In the genomic region with DNA sequence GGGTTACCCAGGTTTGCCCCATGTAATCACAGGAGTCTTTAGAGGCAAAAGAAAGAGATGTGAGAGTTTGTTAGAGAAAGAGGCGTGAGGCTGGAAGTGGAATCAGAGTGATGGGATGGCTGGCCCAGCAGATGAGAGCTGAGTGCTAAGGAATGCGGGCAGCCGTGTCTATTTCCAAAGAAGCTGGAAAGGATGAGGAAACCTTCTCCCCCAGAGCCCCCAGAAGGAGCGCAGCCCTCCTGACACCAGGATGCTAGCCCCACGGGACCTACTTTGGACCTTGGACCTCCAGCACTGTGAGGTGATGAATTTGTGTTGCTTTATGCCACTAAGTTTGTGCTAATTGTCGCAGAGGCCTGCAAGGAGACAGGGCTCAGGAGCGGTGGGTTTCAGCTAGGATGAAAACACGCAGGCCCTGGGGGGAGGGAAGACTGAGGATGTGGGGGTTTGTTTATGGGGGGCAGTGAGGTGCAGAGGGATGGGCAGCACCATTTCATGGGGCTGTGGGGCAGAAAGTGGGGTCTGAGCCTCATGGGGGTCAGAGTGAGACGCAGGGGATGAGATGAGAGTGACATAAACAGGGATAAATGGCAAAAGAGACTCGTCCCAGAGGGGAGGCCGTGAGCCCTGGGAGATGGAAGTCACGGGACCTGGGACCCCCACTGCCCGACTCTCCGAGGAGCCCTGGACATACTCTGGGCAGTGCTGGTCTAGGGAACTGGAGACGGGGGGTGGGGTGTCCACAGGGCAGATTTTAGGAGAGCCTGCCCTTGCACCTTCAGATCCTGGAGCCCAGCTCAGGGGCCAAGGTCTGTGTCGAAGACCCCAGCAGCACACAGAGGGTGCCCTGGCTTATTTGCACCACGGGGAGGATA, we compare ENCODE assay signal across 17 cellular contexts.
"Had no signal": no experiment of that assay in that cellular context is flagged by ENCODE, and none has a peak within 500 bp of the region (broad histone marks: within the 10 kb centered on the region; RNA-seq: fewer than 3 reads in every experiment).

No MANE protein-coding gene starts in this region.

- H3K9me3 ChIP-seq: gastroesophageal sphincter, left ventricle myocardium inferior, psoas muscle, right lobe of liver, suprapubic skin had no signal

- H3K27me3 Mint-ChIP-seq: activated naive CD8-positive, alpha-beta T cell treated with anti-CD3 and anti-CD28 coated beads, Interleukin-2, amount 50 U/mL, for 24 hours; memory B cell had no signal

- H3K27ac Mint-ChIP-seq: activated naive CD8-positive, alpha-beta T cell treated with anti-CD3 and anti-CD28 coated beads, Interleukin-2, amount 50 U/mL, for 24 hours; memory B cell; nephron progenitor cell had no signal

- H3K27ac ChIP-seq: cardiac muscle cell, epithelial cell of prostate, gastroesophageal sphincter, left ventricle myocardium inferior, psoas muscle, right lobe of liver, suprapubic skin had no signal

- DNase-seq: activated CD4-positive, alpha-beta T cell treated with anti-CD3 and anti-CD28 coated beads, Interleukin-2, amount 50 U/mL, for 4 hours; activated naive CD4-positive, alpha-beta T cell treated with Interleukin-2 at 50 U/mL for 16 hours; activated naive CD8-positive, alpha-beta T cell treated with anti-CD3 and anti-CD28 coated beads, Interleukin-2, amount 50 U/mL, for 24 hours; activated T-cell treated with anti-CD3 and anti-CD28 coated beads, Interleukin-2, amount 50 U/mL, for 48 hours; cortex of kidney; effector memory CD4-positive, alpha-beta T cell; left ventricle myocardium inferior; psoas muscle; stimulated activated CD4-positive, alpha-beta T cell treated with anti-CD3 and anti-CD28 coated beads, Interleukin-12 subunit alpha, Interleukin-12 subunit beta, amount 100 ng/mL, for 4 hours; stimulated activated naive CD4-positive, alpha-beta T cell treated with Interleukin-2 at 50 U/mL for 16 hours had no signal

- H3K36me3 ChIP-seq: gastroesophageal sphincter, left ventricle myocardium inferior, right lobe of liver, suprapubic skin had no signal

- H3K4me3 Mint-ChIP-seq: activated naive CD8-positive, alpha-beta T cell treated with anti-CD3 and anti-CD28 coated beads, Interleukin-2, amount 50 U/mL, for 24 hours; memory B cell; nephron progenitor cell had no signal

- H3K4me3 ChIP-seq: cardiac muscle cell, gastroesophageal sphincter, left ventricle myocardium inferior, psoas muscle, right lobe of liver, suprapubic skin had no signal

- H3K9me3 Mint-ChIP-seq: activated naive CD8-positive, alpha-beta T cell treated with anti-CD3 and anti-CD28 coated beads, Interleukin-2, amount 50 U/mL, for 24 hours; nephron progenitor cell had no signal

- ATAC-seq: activated naive CD8-positive, alpha-beta T cell treated with anti-CD3 and anti-CD28 coated beads, Interleukin-2, amount 50 U/mL, for 24 hours; gastroesophageal sphincter; psoas muscle; right lobe of liver had no signal

- H3K4me1 ChIP-seq: right lobe of liver, suprapubic skin had no signal

- H3K27me3 ChIP-seq: cardiac muscle cell, gastroesophageal sphincter, right lobe of liver, suprapubic skin had no signal
